Comparison of ENCODE assay signal across 1 cellular context in the genomic region with DNA sequence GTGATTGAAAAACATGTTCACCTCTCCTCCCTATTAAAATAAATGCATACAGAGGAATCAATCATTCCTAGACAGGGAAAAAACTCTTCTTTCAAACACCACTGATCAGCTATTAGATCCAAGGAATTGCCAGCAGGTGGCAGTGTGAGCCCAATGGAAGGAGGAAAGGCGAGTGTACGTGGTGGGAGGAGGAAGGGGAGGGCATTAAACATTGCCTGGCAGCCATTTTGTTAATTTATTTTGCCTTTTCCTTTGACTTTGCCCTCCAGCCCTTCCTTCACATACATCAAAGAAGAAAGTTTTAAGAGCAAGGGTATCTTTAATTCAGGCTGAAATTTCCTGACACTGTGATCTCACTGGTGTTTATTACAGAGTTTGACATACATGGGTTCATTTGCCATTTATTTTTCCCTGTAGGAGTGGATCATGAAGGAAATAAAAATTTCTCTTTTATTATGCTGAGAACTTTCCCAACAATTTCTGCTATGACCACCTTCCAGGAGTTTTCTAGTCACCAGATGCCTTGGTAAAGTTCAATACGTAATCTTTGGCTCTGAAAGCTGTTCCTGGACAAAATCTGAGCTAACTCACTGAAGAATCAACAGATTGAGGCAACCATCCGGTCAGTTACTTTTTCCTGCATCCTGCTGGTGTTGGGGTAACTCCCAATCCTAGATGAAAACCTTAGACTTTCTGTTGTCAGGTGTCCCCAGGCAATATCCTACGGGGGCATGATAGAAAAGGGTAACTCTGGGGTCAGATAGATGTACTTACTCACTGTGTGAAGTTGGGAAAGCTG.
A peak's percentile ranks its signal among the peaks of the same experiment; 100 is the strongest.
TF ChIP-seq lines count a peak whose summit lies in the region.

No MANE protein-coding gene starts in this region.

TF ChIP-seq in K562, 482 proteins besides CTCF, POLR2A, EP300 and RAD21 (continued from another document and continues in another):
- TF ChIP-seq, protein P1, sequence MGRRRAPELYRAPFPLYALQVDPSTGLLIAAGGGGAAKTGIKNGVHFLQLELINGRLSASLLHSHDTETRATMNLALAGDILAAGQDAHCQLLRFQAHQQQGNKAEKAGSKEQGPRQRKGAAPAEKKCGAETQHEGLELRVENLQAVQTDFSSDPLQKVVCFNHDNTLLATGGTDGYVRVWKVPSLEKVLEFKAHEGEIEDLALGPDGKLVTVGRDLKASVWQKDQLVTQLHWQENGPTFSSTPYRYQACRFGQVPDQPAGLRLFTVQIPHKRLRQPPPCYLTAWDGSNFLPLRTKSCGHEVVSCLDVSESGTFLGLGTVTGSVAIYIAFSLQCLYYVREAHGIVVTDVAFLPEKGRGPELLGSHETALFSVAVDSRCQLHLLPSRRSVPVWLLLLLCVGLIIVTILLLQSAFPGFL (CRISPR knock-in tag; IDR thresholded peaks at IDR 0.05): 0 out of 2 replicates have a peak, but pooled peaks have one; percentile 21
- no peak for TF ChIP-seq ADNP (tag; IDR thresholded peaks at IDR 0.05)
- no peak for TF ChIP-seq TFAM (CRISPR knock-in tag; conservative IDR thresholded peaks at IDR 0.05)
- no peak for TF ChIP-seq ZKSCAN8 (CRISPR knock-in tag; IDR thresholded peaks at IDR 0.05)
- no peak for TF ChIP-seq KLF1 (tag; IDR thresholded peaks at IDR 0.05)
- TF ChIP-seq, protein P2, sequence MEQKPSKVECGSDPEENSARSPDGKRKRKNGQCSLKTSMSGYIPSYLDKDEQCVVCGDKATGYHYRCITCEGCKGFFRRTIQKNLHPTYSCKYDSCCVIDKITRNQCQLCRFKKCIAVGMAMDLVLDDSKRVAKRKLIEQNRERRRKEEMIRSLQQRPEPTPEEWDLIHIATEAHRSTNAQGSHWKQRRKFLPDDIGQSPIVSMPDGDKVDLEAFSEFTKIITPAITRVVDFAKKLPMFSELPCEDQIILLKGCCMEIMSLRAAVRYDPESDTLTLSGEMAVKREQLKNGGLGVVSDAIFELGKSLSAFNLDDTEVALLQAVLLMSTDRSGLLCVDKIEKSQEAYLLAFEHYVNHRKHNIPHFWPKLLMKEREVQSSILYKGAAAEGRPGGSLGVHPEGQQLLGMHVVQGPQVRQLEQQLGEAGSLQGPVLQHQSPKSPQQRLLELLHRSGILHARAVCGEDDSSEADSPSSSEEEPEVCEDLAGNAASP (IDR thresholded peaks at IDR 0.05): no peak
- 0 out of 2 replicates have a peak, but pooled peaks have one; percentile 37 for TF ChIP-seq MYNN (IDR thresholded peaks at IDR 0.05)
- no peak for TF ChIP-seq MYNN (CRISPR knock-in tag; IDR thresholded peaks at IDR 0.05)
- no peak for TF ChIP-seq ZNF12 (CRISPR knock-in tag; IDR thresholded peaks at IDR 0.05)
- no peak for TF ChIP-seq POLR2B (IDR thresholded peaks at IDR 0.05; ENCODE audit: low read depth, partially characterized antibody)
- no peak for TF ChIP-seq SIN3A (IDR thresholded peaks at IDR 0.05; ENCODE audit: borderline replicate concordance in 2 of 2, control insufficient read depth in 1 of 2, low read depth in 2 of 2, low read length in 2 of 2)
- TF ChIP-seq ZNF175 (CRISPR knock-in tag; IDR thresholded peaks at IDR 0.05; ENCODE audit: low read depth): no peak
- TF ChIP-seq GABPB2 (CRISPR knock-in tag; conservative IDR thresholded peaks at IDR 0.05): no peak
- TF ChIP-seq POU5F1 (IDR thresholded peaks at IDR 0.05; ENCODE audit: borderline replicate concordance, low read depth, low read length, partially characterized antibody): no peak
- TF ChIP-seq ZNF583 (CRISPR knock-in tag; IDR thresholded peaks at IDR 0.05): no peak
- peak in 1 of 2 experiments; percentile 71; a peak in 2 of 4 replicates for TF ChIP-seq TBL1XR1 (IDR thresholded peaks at IDR 0.05; ENCODE audit: low read length in 2 of 2)
- TF ChIP-seq CC2D1A (IDR thresholded peaks at IDR 0.05): peak; percentile 84
- 0 out of 2 replicates have a peak, but pooled peaks have one; percentile 22 for TF ChIP-seq SUPT5H (IDR thresholded peaks at IDR 0.05)
- TF ChIP-seq ZC3H8 (IDR thresholded peaks at IDR 0.05): no peak
- TF ChIP-seq, protein P3, sequence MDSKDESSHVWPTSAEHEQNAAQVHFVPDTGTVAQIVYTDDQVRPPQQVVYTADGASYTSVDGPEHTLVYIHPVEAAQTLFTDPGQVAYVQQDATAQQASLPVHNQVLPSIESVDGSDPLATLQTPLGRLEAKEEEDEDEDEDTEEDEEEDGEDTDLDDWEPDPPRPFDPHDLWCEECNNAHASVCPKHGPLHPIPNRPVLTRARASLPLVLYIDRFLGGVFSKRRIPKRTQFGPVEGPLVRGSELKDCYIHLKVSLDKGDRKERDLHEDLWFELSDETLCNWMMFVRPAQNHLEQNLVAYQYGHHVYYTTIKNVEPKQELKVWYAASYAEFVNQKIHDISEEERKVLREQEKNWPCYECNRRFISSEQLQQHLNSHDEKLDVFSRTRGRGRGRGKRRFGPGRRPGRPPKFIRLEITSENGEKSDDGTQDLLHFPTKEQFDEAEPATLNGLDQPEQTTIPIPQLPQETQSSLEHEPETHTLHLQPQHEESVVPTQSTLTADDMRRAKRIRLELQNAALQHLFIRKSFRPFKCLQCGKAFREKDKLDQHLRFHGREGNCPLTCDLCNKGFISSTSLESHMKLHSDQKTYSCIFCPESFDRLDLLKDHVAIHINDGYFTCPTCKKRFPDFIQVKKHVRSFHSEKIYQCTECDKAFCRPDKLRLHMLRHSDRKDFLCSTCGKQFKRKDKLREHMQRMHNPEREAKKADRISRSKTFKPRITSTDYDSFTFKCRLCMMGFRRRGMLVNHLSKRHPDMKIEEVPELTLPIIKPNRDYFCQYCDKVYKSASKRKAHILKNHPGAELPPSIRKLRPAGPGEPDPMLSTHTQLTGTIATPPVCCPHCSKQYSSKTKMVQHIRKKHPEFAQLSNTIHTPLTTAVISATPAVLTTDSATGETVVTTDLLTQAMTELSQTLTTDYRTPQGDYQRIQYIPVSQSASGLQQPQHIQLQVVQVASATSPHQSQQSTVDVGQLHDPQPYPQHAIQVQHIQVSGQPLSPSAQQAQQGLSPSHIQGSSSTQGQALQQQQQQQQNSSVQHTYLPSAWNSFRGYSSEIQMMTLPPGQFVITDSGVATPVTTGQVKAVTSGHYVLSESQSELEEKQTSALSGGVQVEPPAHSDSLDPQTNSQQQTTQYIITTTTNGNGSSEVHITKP (IDR thresholded peaks at IDR 0.05; ENCODE audit: partially characterized antibody): peak; percentile 45
- TF ChIP-seq, protein P4, sequence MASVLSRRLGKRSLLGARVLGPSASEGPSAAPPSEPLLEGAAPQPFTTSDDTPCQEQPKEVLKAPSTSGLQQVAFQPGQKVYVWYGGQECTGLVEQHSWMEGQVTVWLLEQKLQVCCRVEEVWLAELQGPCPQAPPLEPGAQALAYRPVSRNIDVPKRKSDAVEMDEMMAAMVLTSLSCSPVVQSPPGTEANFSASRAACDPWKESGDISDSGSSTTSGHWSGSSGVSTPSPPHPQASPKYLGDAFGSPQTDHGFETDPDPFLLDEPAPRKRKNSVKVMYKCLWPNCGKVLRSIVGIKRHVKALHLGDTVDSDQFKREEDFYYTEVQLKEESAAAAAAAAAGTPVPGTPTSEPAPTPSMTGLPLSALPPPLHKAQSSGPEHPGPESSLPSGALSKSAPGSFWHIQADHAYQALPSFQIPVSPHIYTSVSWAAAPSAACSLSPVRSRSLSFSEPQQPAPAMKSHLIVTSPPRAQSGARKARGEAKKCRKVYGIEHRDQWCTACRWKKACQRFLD (CRISPR knock-in tag; IDR thresholded peaks at IDR 0.05): no peak
- TF ChIP-seq NONO (IDR thresholded peaks at IDR 0.05; ENCODE audit: low read depth in 2 of 2, low read length in 1 of 2): 0 out of 4 replicates have a peak, but pooled peaks of 1 of the 2 experiments have one; percentile 1
- TF ChIP-seq TAF15 (IDR thresholded peaks at IDR 0.05; ENCODE audit: low read depth, low read length): no peak
- TF ChIP-seq, protein P5, sequence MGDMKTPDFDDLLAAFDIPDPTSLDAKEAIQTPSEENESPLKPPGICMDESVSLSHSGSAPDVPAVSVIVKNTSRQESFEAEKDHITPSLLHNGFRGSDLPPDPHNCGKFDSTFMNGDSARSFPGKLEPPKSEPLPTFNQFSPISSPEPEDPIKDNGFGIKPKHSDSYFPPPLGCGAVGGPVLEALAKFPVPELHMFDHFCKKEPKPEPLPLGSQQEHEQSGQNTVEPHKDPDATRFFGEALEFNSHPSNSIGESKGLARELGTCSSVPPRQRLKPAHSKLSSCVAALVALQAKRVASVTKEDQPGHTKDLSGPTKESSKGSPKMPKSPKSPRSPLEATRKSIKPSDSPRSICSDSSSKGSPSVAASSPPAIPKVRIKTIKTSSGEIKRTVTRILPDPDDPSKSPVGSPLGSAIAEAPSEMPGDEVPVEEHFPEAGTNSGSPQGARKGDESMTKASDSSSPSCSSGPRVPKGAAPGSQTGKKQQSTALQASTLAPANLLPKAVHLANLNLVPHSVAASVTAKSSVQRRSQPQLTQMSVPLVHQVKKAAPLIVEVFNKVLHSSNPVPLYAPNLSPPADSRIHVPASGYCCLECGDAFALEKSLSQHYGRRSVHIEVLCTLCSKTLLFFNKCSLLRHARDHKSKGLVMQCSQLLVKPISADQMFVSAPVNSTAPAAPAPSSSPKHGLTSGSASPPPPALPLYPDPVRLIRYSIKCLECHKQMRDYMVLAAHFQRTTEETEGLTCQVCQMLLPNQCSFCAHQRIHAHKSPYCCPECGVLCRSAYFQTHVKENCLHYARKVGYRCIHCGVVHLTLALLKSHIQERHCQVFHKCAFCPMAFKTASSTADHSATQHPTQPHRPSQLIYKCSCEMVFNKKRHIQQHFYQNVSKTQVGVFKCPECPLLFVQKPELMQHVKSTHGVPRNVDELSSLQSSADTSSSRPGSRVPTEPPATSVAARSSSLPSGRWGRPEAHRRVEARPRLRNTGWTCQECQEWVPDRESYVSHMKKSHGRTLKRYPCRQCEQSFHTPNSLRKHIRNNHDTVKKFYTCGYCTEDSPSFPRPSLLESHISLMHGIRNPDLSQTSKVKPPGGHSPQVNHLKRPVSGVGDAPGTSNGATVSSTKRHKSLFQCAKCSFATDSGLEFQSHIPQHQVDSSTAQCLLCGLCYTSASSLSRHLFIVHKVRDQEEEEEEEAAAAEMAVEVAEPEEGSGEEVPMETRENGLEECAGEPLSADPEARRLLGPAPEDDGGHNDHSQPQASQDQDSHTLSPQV (IDR thresholded peaks at IDR 0.05): peak; percentile 75
- TF ChIP-seq ZNF766 (CRISPR knock-in tag; conservative IDR thresholded peaks at IDR 0.05): peak; percentile 56; the same call in 1 of the 2 replicates
- no peak for TF ChIP-seq ERF (CRISPR knock-in tag; IDR thresholded peaks at IDR 0.05)
- TF ChIP-seq MEIS2 (IDR thresholded peaks at IDR 0.05; ENCODE audit: partially characterized antibody): peak; percentile 92
- no peak for TF ChIP-seq ZNF717 (CRISPR knock-in tag; IDR thresholded peaks at IDR 0.05)
- TF ChIP-seq PTTG1 (tag; IDR thresholded peaks at IDR 0.05; ENCODE audit: low read depth): no peak
- TF ChIP-seq ETV1 (tag; conservative IDR thresholded peaks at IDR 0.05; ENCODE audit: low read depth): peak; percentile 37; the same call in 1 of the 2 replicates
- no peak for TF ChIP-seq TCF7 (IDR thresholded peaks at IDR 0.05; ENCODE audit: borderline replicate concordance)
- TF ChIP-seq ZBTB8A (IDR thresholded peaks at IDR 0.05; ENCODE audit: partially characterized antibody): no peak
- no peak for TF ChIP-seq XRCC3 (IDR thresholded peaks at IDR 0.05)
- no peak for TF ChIP-seq IRF2 (CRISPR knock-in tag; IDR thresholded peaks at IDR 0.05)
- no peak for TF ChIP-seq POLR2AphosphoS2 (IDR thresholded peaks at IDR 0.05; ENCODE audit: low read length)
- TF ChIP-seq ARID2 (IDR thresholded peaks at IDR 0.05): peak; percentile 92
- no peak for TF ChIP-seq NFIX (CRISPR knock-in tag; IDR thresholded peaks at IDR 0.05; ENCODE audit: low read depth)
- no peak for TF ChIP-seq PTBP1 (IDR thresholded peaks at IDR 0.05; ENCODE audit: low read depth, low read length)
- no peak for TF ChIP-seq MCM5 (IDR thresholded peaks at IDR 0.05; ENCODE audit: low read depth)
- 0 out of 2 replicates have a peak, but pooled peaks have one; percentile 56 for TF ChIP-seq PHF21A (IDR thresholded peaks at IDR 0.05; ENCODE audit: borderline replicate concordance, low read depth)
- peak; percentile 49 for TF ChIP-seq DACH1 (IDR thresholded peaks at IDR 0.05; ENCODE audit: partially characterized antibody)
- no peak for TF ChIP-seq E2F3 (CRISPR knock-in tag; IDR thresholded peaks at IDR 0.05)
- TF ChIP-seq, protein P6, sequence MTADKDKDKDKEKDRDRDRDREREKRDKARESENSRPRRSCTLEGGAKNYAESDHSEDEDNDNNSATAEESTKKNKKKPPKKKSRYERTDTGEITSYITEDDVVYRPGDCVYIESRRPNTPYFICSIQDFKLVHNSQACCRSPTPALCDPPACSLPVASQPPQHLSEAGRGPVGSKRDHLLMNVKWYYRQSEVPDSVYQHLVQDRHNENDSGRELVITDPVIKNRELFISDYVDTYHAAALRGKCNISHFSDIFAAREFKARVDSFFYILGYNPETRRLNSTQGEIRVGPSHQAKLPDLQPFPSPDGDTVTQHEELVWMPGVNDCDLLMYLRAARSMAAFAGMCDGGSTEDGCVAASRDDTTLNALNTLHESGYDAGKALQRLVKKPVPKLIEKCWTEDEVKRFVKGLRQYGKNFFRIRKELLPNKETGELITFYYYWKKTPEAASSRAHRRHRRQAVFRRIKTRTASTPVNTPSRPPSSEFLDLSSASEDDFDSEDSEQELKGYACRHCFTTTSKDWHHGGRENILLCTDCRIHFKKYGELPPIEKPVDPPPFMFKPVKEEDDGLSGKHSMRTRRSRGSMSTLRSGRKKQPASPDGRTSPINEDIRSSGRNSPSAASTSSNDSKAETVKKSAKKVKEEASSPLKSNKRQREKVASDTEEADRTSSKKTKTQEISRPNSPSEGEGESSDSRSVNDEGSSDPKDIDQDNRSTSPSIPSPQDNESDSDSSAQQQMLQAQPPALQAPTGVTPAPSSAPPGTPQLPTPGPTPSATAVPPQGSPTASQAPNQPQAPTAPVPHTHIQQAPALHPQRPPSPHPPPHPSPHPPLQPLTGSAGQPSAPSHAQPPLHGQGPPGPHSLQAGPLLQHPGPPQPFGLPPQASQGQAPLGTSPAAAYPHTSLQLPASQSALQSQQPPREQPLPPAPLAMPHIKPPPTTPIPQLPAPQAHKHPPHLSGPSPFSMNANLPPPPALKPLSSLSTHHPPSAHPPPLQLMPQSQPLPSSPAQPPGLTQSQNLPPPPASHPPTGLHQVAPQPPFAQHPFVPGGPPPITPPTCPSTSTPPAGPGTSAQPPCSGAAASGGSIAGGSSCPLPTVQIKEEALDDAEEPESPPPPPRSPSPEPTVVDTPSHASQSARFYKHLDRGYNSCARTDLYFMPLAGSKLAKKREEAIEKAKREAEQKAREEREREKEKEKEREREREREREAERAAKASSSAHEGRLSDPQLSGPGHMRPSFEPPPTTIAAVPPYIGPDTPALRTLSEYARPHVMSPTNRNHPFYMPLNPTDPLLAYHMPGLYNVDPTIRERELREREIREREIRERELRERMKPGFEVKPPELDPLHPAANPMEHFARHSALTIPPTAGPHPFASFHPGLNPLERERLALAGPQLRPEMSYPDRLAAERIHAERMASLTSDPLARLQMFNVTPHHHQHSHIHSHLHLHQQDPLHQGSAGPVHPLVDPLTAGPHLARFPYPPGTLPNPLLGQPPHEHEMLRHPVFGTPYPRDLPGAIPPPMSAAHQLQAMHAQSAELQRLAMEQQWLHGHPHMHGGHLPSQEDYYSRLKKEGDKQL (CRISPR knock-in tag; IDR thresholded peaks at IDR 0.05; ENCODE audit: borderline replicate concordance): no peak
